ENCODE assay signal across 8 cellular contexts in genomic region chr6:131948692-131949614, GRCh38. TPM values are rescaled to one million over a fixed set of nuclear protein-coding genes. Genes with fewer than 3 reads are reported as not detected.
A peak's percentile ranks its signal among the peaks of the same experiment; 100 is the strongest.
DNase-seq lines count a peak whose midpoint lies in the region; ATAC-seq and TF ChIP-seq lines count a peak whose summit lies in the region.

No MANE protein-coding gene starts in this region.

- H2AFZ ChIP-seq in neural cell (ENCODE audit: low read depth, low read length), result no peak overlapping the region

- TF ChIP-seq RAD21 in neural cell (conservative IDR thresholded peaks at IDR 0.05), result no peak

- in situ Hi-C loops in ACHN (cut with HindIII; ENCODE audit: low pct_ligation_motif_present, low pct_unique_long_range_greater_than_20kb, low sequenced_read_pairs), result no loop called here

- no peaks in the 10 kb centered on the region for H3K36me3 ChIP-seq in neural cell (ENCODE audit: insufficient read depth, low read length)

- H3K4me2 ChIP-seq in neural cell (ENCODE audit: low read length), result no peak overlapping the region

- peaks cover 11% of the 10 kb centered on the region for H3K27me3 ChIP-seq in neural cell (ENCODE audit: insufficient read depth, low read depth, low read length)

- H3K4me3 ChIP-seq in fibroblast of mammary gland (ENCODE audit: control insufficient read depth, low read depth, low read length), result peak overlapping the region; percentile 66
- peak overlapping the region; percentile 7 for H3K4me3 ChIP-seq in neural cell (ENCODE audit: low read length)

- H3K9me3 ChIP-seq in neural cell (ENCODE audit: low read length), result no peaks in the 10 kb centered on the region

- TF ChIP-seq CTCF in fibroblast of mammary gland (conservative IDR thresholded peaks at IDR 0.05; ENCODE audit: control insufficient read depth, insufficient read depth, low read depth, low read length) (no peak), neural cell (IDR thresholded peaks at IDR 0.05; ENCODE audit: poor library complexity, severe bottlenecking) (no peak)

- ATAC-seq in GM19467 (IDR thresholded peaks at IDR 0.05; ENCODE audit: unreplicated experiment) (no peak), HG03378 (IDR thresholded peaks at IDR 0.05; ENCODE audit: unreplicated experiment) (no peak), GM21360 (IDR thresholded peaks at IDR 0.05; ENCODE audit: unreplicated experiment) (no peak), HG02870 (IDR thresholded peaks at IDR 0.05; ENCODE audit: unreplicated experiment) (no peak)

- no peak for TF ChIP-seq EP300 in neural cell (conservative IDR thresholded peaks at IDR 0.05; ENCODE audit: poor library complexity, severe bottlenecking)

- no peak overlapping the region for H3K9ac ChIP-seq in neural cell (ENCODE audit: low read length)

- H3F3A ChIP-seq in neural cell (ENCODE audit: insufficient read depth, low read length, poor library complexity, severe bottlenecking), result no peaks in the 10 kb centered on the region

- H3K9me2 ChIP-seq in neural cell (ENCODE audit: insufficient read depth, low read length), result no peaks in the 10 kb centered on the region

- no peak overlapping the region for H3K27ac ChIP-seq in neural cell (ENCODE audit: low read length)

- H4K20me1 ChIP-seq in neural cell (ENCODE audit: insufficient read depth), result no peaks in the 10 kb centered on the region

- DNase-seq in ACHN, result peak; percentile 29
- peak; percentile 25 for DNase-seq in RKO (ENCODE audit: low spot score)
- peak; percentile 75 for DNase-seq in fibroblast of mammary gland (ENCODE audit: low read depth)

- H3K79me2 ChIP-seq in neural cell (replicated peaks; ENCODE audit: insufficient read depth, low read length), result no peaks in the 10 kb centered on the region

TF ChIP-seq in neural cell, 6 proteins besides CTCF, POLR2A, EP300 and RAD21:
- TF ChIP-seq EZH2 (IDR thresholded peaks at IDR 0.05; ENCODE audit: borderline replicate concordance, insufficient read depth, low read length, poor library complexity, severe bottlenecking) (no peak), POLR2AphosphoS5 (IDR thresholded peaks at IDR 0.05) (no peak), TAF1 (IDR thresholded peaks at IDR 0.05; ENCODE audit: low read depth) (no peak), SMC3 (conservative IDR thresholded peaks at IDR 0.05; ENCODE audit: poor library complexity) (no peak), MXI1 (conservative IDR thresholded peaks at IDR 0.05; ENCODE audit: poor library complexity, severe bottlenecking) (no peak)
- TF ChIP-seq, protein P1, sequence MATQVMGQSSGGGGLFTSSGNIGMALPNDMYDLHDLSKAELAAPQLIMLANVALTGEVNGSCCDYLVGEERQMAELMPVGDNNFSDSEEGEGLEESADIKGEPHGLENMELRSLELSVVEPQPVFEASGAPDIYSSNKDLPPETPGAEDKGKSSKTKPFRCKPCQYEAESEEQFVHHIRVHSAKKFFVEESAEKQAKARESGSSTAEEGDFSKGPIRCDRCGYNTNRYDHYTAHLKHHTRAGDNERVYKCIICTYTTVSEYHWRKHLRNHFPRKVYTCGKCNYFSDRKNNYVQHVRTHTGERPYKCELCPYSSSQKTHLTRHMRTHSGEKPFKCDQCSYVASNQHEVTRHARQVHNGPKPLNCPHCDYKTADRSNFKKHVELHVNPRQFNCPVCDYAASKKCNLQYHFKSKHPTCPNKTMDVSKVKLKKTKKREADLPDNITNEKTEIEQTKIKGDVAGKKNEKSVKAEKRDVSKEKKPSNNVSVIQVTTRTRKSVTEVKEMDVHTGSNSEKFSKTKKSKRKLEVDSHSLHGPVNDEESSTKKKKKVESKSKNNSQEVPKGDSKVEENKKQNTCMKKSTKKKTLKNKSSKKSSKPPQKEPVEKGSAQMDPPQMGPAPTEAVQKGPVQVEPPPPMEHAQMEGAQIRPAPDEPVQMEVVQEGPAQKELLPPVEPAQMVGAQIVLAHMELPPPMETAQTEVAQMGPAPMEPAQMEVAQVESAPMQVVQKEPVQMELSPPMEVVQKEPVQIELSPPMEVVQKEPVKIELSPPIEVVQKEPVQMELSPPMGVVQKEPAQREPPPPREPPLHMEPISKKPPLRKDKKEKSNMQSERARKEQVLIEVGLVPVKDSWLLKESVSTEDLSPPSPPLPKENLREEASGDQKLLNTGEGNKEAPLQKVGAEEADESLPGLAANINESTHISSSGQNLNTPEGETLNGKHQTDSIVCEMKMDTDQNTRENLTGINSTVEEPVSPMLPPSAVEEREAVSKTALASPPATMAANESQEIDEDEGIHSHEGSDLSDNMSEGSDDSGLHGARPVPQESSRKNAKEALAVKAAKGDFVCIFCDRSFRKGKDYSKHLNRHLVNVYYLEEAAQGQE (IDR thresholded peaks at IDR 0.05; ENCODE audit: borderline replicate concordance), result no peak

RNA-seq across cellular contexts. Expression of gene CCN2, which starts 2.2 kb away (rescaled TPM):
- polyA plus RNA-seq in neural cell, result 1.5 and 2.3 TPM in 2 replicates
- 0.73 and 3.2 TPM in 2 replicates for polyA minus RNA-seq in neural cell

Comparison
In these comparisons a context has a peak if more than half of its experiments do, and no peak if none do; other contexts are left out.
1. DNase-seq: peak in every context shown above with its lines; median percentile 75 in fibroblast of mammary gland; 29 in ACHN; 25 in RKO.